11 cellular contexts compared by ENCODE assay signal in genomic region chr9:79731483-79731882, GRCh38.
DNase-seq lines count a peak whose midpoint lies in the region; ATAC-seq and TF ChIP-seq lines count a peak whose summit lies in the region.
"Had no signal": no experiment of that assay in that cellular context is flagged by ENCODE, and none has a peak within 500 bp of the region (broad histone marks: within the 10 kb centered on the region; RNA-seq: fewer than 3 reads in every experiment).

No MANE protein-coding gene starts in this region.

- intact Hi-C loops in sciatic nerve (cut with DNase I), result no loop called here

- ATAC-seq in GM18511 (IDR thresholded peaks at IDR 0.05; ENCODE audit: unreplicated experiment) (peak; percentile 89), GM21367 (IDR thresholded peaks at IDR 0.05; ENCODE audit: unreplicated experiment) (peak; percentile 70), HG03159 (IDR thresholded peaks at IDR 0.05; ENCODE audit: unreplicated experiment) (peak; percentile 88), sciatic nerve (no peak)

- no peak overlapping the region for H3K27ac ChIP-seq in epithelial cell of prostate

- CTCF ChIA-PET in HEK293T (lab: Yijun Ruan, JAX), result interaction anchor here (0.6 to 0.8 kb wide), 2 partner anchors 26 to 33 kb away, joined by 3 read pairs; no protein-coding TSS in a partner anchor

- DNase-seq in epithelial cell of prostate (ENCODE audit: low read depth, low spot score), result peak; percentile 16
- no peak for DNase-seq in HEK293T (ENCODE audit: extremely low spot score)
- no peak for DNase-seq in HuH-7.5 (ENCODE audit: low spot score)
- DNase-seq in Kasumi-1 (lab: John Stamatoyannopoulos, UW), result no peak
- DNase-seq in sciatic nerve (ENCODE audit: low spot score), result no peak
- DNase-seq: amygdala, NCI-H2029 treated with DMSO at 0.1 percent for 48 hours, trophoblast cell had no signal

- POLR2A ChIA-PET in HEK293T (lab: Yijun Ruan, JAX), result interaction anchor here (0.8 kb wide), 1 partner anchor 30 kb away, joined by 3 read pairs; no protein-coding TSS in a partner anchor

TF ChIP-seq in HEK293T, 16 proteins besides CTCF, POLR2A, EP300 and RAD21:
- no peak for TF ChIP-seq ZNF384 (IDR thresholded peaks at IDR 0.05)
- no peak for TF ChIP-seq ARNT (IDR thresholded peaks at IDR 0.05)
- no peak for TF ChIP-seq LEF1 (IDR thresholded peaks at IDR 0.05; ENCODE audit: borderline replicate concordance)
- no peak for TF ChIP-seq CTBP1 (IDR thresholded peaks at IDR 0.05; ENCODE audit: borderline replicate concordance)
- no peak for TF ChIP-seq TARDBP (IDR thresholded peaks at IDR 0.05)
- TF ChIP-seq FOXM1 (IDR thresholded peaks at IDR 0.05; ENCODE audit: borderline replicate concordance), result no peak
- TF ChIP-seq L3MBTL2 (conservative IDR thresholded peaks at IDR 0.05), result no peak
- no peak for TF ChIP-seq PKNOX1 (IDR thresholded peaks at IDR 0.05)
- TF ChIP-seq FOXK2 (IDR thresholded peaks at IDR 0.05), result no peak
- no peak for TF ChIP-seq FOXA1 (IDR thresholded peaks at IDR 0.05)
- TF ChIP-seq SP1 (IDR thresholded peaks at IDR 0.05), result no peak
- no peak for TF ChIP-seq SUZ12 (IDR thresholded peaks at IDR 0.05)
- no peak for TF ChIP-seq NFRKB (IDR thresholded peaks at IDR 0.05)
